Comparison of ENCODE assay signal across 21 cellular contexts in genomic region chr2:76256689-76257088, GRCh38.
DNase-seq lines count a peak whose midpoint lies in the region; ATAC-seq and TF ChIP-seq lines count a peak whose summit lies in the region.
"Had no signal": no experiment of that assay in that cellular context is flagged by ENCODE, and none has a peak within 500 bp of the region (broad histone marks: within the 10 kb centered on the region; RNA-seq: fewer than 3 reads in every experiment).

No MANE protein-coding gene starts in this region.

- H3K9me3 Mint-ChIP-seq in endodermal cell: no peaks in the 10 kb centered on the region

- no peak overlapping the region for H3K4me3 Mint-ChIP-seq in endodermal cell
- H3K4me3 Mint-ChIP-seq: CD8-positive, alpha-beta memory T cell; HFFc6; IgD-negative memory B cell had no signal

- no peaks in the 10 kb centered on the region for H3K27me3 Mint-ChIP-seq in endodermal cell (ENCODE audit: insufficient read depth)
- H3K27me3 Mint-ChIP-seq: CD8-positive, alpha-beta memory T cell; IgD-negative memory B cell had no signal

- no peaks in the 10 kb centered on the region for H3K27me3 ChIP-seq in endodermal cell (ENCODE audit: control insufficient read depth, insufficient read depth, low read length, poor library complexity, severe bottlenecking)
- no peaks in the 10 kb centered on the region for H3K27me3 ChIP-seq in neuron (ENCODE audit: insufficient read depth, low read length)
- H3K27me3 ChIP-seq in left ventricle myocardium inferior (ENCODE audit: low read depth): no peaks in the 10 kb centered on the region
- H3K27me3 ChIP-seq: Peyer's patch had no signal

- H3K4me1 Mint-ChIP-seq in endodermal cell: peaks cover 12% of the 10 kb centered on the region
- H3K4me1 Mint-ChIP-seq: CD8-positive, alpha-beta memory T cell; IgD-negative memory B cell had no signal

- H3K4me3 ChIP-seq in endodermal cell (ENCODE audit: low read length) (no peak overlapping the region), neuron (ENCODE audit: low read length) (no peak overlapping the region), left ventricle myocardium inferior (no peak overlapping the region)
- H3K4me3 ChIP-seq: Peyer's patch had no signal

- H3K27ac ChIP-seq in RWPE1: no peak overlapping the region
- peak overlapping the region; percentile 6 for H3K27ac ChIP-seq in endodermal cell (ENCODE audit: low read depth, low read length)
- no peak overlapping the region for H3K27ac ChIP-seq in left ventricle myocardium inferior (replicated peaks)
- H3K27ac ChIP-seq: C4-2B, Peyer's patch had no signal

- ATAC-seq in HG02885 (IDR thresholded peaks at IDR 0.05; ENCODE audit: poor library complexity, unreplicated experiment): no peak
- ATAC-seq: Right ventricle myocardium inferior had no signal

- no peak overlapping the region for H3K9ac ChIP-seq in endodermal cell (ENCODE audit: extremely low read depth, low read length, poor library complexity, severe bottlenecking)

- H2AFZ ChIP-seq in neuron (ENCODE audit: low read depth, low read length): peak overlapping the region; percentile 5

- no peak overlapping the region for H3K27ac Mint-ChIP-seq in endodermal cell
- H3K27ac Mint-ChIP-seq: CD8-positive, alpha-beta memory T cell; HFFc6; IgD-negative memory B cell had no signal

- H3K4me1 ChIP-seq in endodermal cell (ENCODE audit: control insufficient read depth, insufficient read depth, low read length): peaks cover 9% of the 10 kb centered on the region
- peaks cover 6% of the 10 kb centered on the region for H3K4me1 ChIP-seq in neuron (ENCODE audit: insufficient read depth, low read length)
- H3K4me1 ChIP-seq in left ventricle myocardium inferior: no peaks in the 10 kb centered on the region
- H3K4me1 ChIP-seq: Peyer's patch had no signal

- no peaks in the 10 kb centered on the region for H3K36me3 ChIP-seq in endodermal cell (ENCODE audit: control insufficient read depth, insufficient read depth, low read length)
- H3K36me3 ChIP-seq in neuron (ENCODE audit: insufficient read depth, low read length): no peaks in the 10 kb centered on the region
- no peaks in the 10 kb centered on the region for H3K36me3 ChIP-seq in left ventricle myocardium inferior
- H3K36me3 ChIP-seq: Peyer's patch had no signal

- no peaks in the 10 kb centered on the region for H3K36me3 Mint-ChIP-seq in endodermal cell (ENCODE audit: low read depth)
- H3K36me3 Mint-ChIP-seq: CD8-positive, alpha-beta memory T cell; IgD-negative memory B cell had no signal

- peak; percentile 4 for DNase-seq in SIG-M5 treated with dmso at 0.1 percent for 504 hours (lab: John Stamatoyannopoulos, UW; ENCODE audit: unreplicated experiment)
- DNase-seq in SIG-M5 (lab: John Stamatoyannopoulos, UW): no peak
- peak; percentile 23 for DNase-seq in RWPE1 (ENCODE audit: low spot score)
- DNase-seq in endodermal cell: no peak
- DNase-seq in left ventricle myocardium inferior: no peak
- DNase-seq in head of caudate nucleus: no peak
- DNase-seq: CD8-positive, alpha-beta memory T cell; EL; GF-D8; H7; HFFc6; NCI-H1417 treated with DMSO at 0.1 percent for 48 hours; NCI-H187; NCI-H510A; NCI-H82; Peyer's patch had no signal

- TF ChIP-seq CTCF in RWPE1 (conservative IDR thresholded peaks at IDR 0.05; ENCODE audit: low read depth): no peak
- no peak for TF ChIP-seq CTCF in endodermal cell (conservative IDR thresholded peaks at IDR 0.05)
- no peak for TF ChIP-seq CTCF in left ventricle myocardium inferior (IDR thresholded peaks at IDR 0.05; ENCODE audit: borderline replicate concordance)

- CTCF ChIA-PET in RWPE1 (lab: Yijun Ruan, JAX): interaction anchor here (0.7 kb wide), 2 partner anchors 257 to 695 kb away, joined by 3 read pairs; no protein-coding TSS in a partner anchor

- POLR2A ChIA-PET in RWPE1 (lab: Yijun Ruan, JAX; ENCODE audit: low non-redundant PET): no interaction called here

- H3K9me3 ChIP-seq in endodermal cell (ENCODE audit: control insufficient read depth, low read length) (no peaks in the 10 kb centered on the region), neuron (ENCODE audit: low read length) (no peaks in the 10 kb centered on the region), left ventricle myocardium inferior (replicated peaks) (peaks cover 3% of the 10 kb centered on the region)
- H3K9me3 ChIP-seq: Peyer's patch had no signal

- 94 to 100% methylated on average over 1 to 2 of the region's 2 CpGs for WGBS in endodermal cell (ENCODE audit: insufficient coverage in 1 of 2, insufficient read length in 1 of 2), 2 experiments

- intact Hi-C loops in left ventricle myocardium inferior (cut with micrococcal nuclease) (no loop called here), head of caudate nucleus (cut with DNase I) (no loop called here)

Comparison
In these comparisons a context has a peak if more than half of its experiments do, and no peak if none do; other contexts are left out.
1. DNase-seq: peak in SIG-M5 treated with dmso at 0.1 percent for 504 hours (single experiment) and RWPE1 (single experiment); none in SIG-M5 (single experiment), endodermal cell (single experiment), left ventricle myocardium inferior (single experiment) and head of caudate nucleus (0 of 42).